ENCODE assay signal across 14 cellular contexts in the genomic region with DNA sequence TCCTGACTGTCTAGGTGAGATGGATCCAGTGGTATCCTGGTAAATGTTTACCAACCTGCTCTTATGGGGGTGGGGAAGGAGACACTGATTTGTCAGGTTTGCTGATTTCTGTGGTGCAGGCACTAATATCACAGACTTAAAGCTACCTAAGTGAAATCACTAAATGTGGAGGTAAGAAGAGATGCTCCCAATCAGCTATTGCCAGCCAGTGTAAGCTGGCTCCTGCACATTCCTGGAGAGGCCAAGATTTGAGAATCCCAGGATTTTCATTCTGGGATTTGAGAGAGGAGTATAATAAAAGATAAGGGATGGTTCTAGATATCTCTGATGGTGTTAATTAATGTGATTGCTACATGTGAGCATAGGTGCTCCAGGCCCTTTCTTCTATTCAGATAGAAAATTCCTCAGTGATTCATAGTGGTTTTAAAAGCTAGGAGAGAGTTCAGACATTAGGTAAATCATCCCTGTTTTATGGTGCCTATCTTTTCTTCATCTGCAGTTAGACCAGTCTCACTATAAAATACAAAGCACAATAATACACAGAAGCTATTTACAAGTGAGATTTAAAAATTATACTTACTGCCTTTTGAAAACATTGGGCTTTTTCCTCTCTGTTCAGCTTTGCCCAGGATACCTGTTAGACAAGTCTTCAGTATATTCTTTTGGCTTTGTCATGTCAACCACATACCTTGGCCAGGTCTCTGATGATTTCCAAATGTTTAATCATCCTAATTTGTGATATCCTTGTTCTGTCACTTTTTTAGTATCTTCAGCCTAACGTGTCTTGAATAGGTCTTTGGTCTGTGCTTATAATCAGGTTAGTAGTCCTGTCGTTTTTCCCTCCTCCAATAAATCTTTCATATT.
DNase-seq lines count a peak whose midpoint lies in the region; ATAC-seq and TF ChIP-seq lines count a peak whose summit lies in the region.
"Had no signal": no experiment of that assay in that cellular context is flagged by ENCODE, and none has a peak within 500 bp of the region (broad histone marks: within the 10 kb centered on the region; RNA-seq: fewer than 3 reads in every experiment).

No MANE protein-coding gene starts in this region.

- H3K36me3 Mint-ChIP-seq in HFFc6 (ENCODE audit: low read depth), result peaks cover 44% of the 10 kb centered on the region

- H3K4me3 Mint-ChIP-seq in HFFc6, result peak overlapping the region; percentile 48; the same call in 1 of the 2 replicates

- H3K9me3 ChIP-seq in mesenchymal stem cell (ENCODE audit: control insufficient read depth, low read length), result no peaks in the 10 kb centered on the region
- H3K9me3 ChIP-seq in tibial nerve, result no peaks in the 10 kb centered on the region
- H3K9me3 ChIP-seq: upper lobe of left lung had no signal

- peaks cover 6% of the 10 kb centered on the region for H3K79me1 ChIP-seq in mesenchymal stem cell (replicated peaks; ENCODE audit: low read length, poor library complexity, severe bottlenecking)

- peaks cover 45% of the 10 kb centered on the region for H3K4me1 ChIP-seq in ACC112 (ENCODE audit: control insufficient read depth, insufficient read depth, low read length, unreplicated experiment)
- peaks cover 4% of the 10 kb centered on the region for H3K4me1 ChIP-seq in mesenchymal stem cell (ENCODE audit: control insufficient read depth, insufficient read depth, low read depth, low read length)
- H3K4me1 ChIP-seq in tibial nerve, result peaks cover 0 to 83% (median 23%) of the 10 kb centered on the region in 4 donors
- H3K4me1 ChIP-seq: BLaER1 treated with 17β-estradiol and CSF1 and Interleukin-3, amounts not matched to agents 10 nM and 100 nM had no signal

- H3K14ac ChIP-seq in mesenchymal stem cell (ENCODE audit: low read length in 2 of 2), result no peak overlapping the region

- no peak overlapping the region for H4K8ac ChIP-seq in mesenchymal stem cell (ENCODE audit: low read length)

- no peak overlapping the region for H2BK15ac ChIP-seq in mesenchymal stem cell (ENCODE audit: low read depth, poor library complexity, severe bottlenecking)

- no peak overlapping the region for H3K18ac ChIP-seq in mesenchymal stem cell (ENCODE audit: low read depth in 1 of 2, low read length in 2 of 2)

- WGBS in mesenchymal stem cell, result 85% methylated on average over 2 of the region's 2 CpGs
- WGBS in tibial nerve, 2 donors, result 55% methylated on average over 2 of the region's 2 CpGs

- H3K4me2 ChIP-seq in mesenchymal stem cell (ENCODE audit: low read length, poor library complexity, severe bottlenecking), result no peak overlapping the region
- H3K4me2 ChIP-seq: BLaER1 treated with 17β-estradiol and CSF1 and Interleukin-3, amounts not matched to agents 10 nM and 100 nM had no signal

- no peak overlapping the region for H4K91ac ChIP-seq in mesenchymal stem cell (ENCODE audit: low read length)

- peaks cover 84% of the 10 kb centered on the region for H3K79me2 ChIP-seq in ACC112 (ENCODE audit: control insufficient read depth, insufficient read depth, low read length, unreplicated experiment)

- H3K27me3 ChIP-seq in ACC112 (ENCODE audit: insufficient read depth, low read length) (no peaks in the 10 kb centered on the region), mesenchymal stem cell (ENCODE audit: control insufficient read depth in 1 of 2, insufficient read depth in 1 of 2, low read length in 2 of 2) (no peaks in the 10 kb centered on the region), tibial nerve (no peaks in the 10 kb centered on the region)
- H3K27me3 ChIP-seq: BLaER1 treated with 17β-estradiol and CSF1 and Interleukin-3, amounts not matched to agents 10 nM and 100 nM; upper lobe of left lung had no signal

- H3K27ac ChIP-seq in ACC112 (ENCODE audit: low read depth, low read length) (peak overlapping the region; percentile 36; the same call in 1 of the 2 replicates), mesenchymal stem cell (ENCODE audit: low read length, poor library complexity, severe bottlenecking) (peak overlapping the region; percentile 14), tibial nerve (no peak overlapping the region)
- H3K27ac ChIP-seq: BLaER1 treated with 17β-estradiol and CSF1 and Interleukin-3, amounts not matched to agents 10 nM and 100 nM; upper lobe of left lung had no signal

- H3K4me1 Mint-ChIP-seq in HFFc6 (ENCODE audit: low read depth), result peaks cover 94% of the 10 kb centered on the region

- no peaks in the 10 kb centered on the region for H3K9me3 Mint-ChIP-seq in HFFc6

- no peak overlapping the region for H2BK12ac ChIP-seq in mesenchymal stem cell (ENCODE audit: low read length in 2 of 2)

- TF ChIP-seq CTCF in HFFc6 (IDR thresholded peaks at IDR 0.05) (no peak), tibial nerve (IDR thresholded peaks at IDR 0.05) (no peak)

- H3K4me3 ChIP-seq in ACC112 (ENCODE audit: low read depth, low read length) (no peak overlapping the region), mesenchymal stem cell (ENCODE audit: insufficient read depth in 1 of 2, low read depth in 1 of 2, low read length in 2 of 2) (no peak overlapping the region), tibial nerve (no peak overlapping the region)
- H3K4me3 ChIP-seq: BLaER1 treated with 17β-estradiol and CSF1 and Interleukin-3, amounts not matched to agents 10 nM and 100 nM; upper lobe of left lung had no signal

- H3K23ac ChIP-seq in mesenchymal stem cell (ENCODE audit: low read length in 2 of 2), result no peak overlapping the region

- H2AFZ ChIP-seq in ACC112 (ENCODE audit: low read length, unreplicated experiment) (no peak overlapping the region), mesenchymal stem cell (ENCODE audit: low read depth, low read length) (no peak overlapping the region)

- H3K4ac ChIP-seq in mesenchymal stem cell (ENCODE audit: low read depth in 1 of 2, low read length in 2 of 2), result no peak overlapping the region

- peak; percentile 55 for DNase-seq in HFFc6
- peak; percentile 36 for DNase-seq in amniotic epithelial cell (ENCODE audit: low read depth)
- DNase-seq in mesenchymal stem cell, result no peak
- DNase-seq in tibial nerve (ENCODE audit: low spot score in 2 of 2), result no peak
- DNase-seq in NCI-H2171 (lab: John Stamatoyannopoulos, UW), result no peak
- DNase-seq: central memory CD4-positive, alpha-beta T cell; NCI-H187 treated with DMSO at 0.1 percent for 48 hours; posterior cingulate gyrus; T1000; upper lobe of left lung had no signal

- H3K36me3 ChIP-seq in ACC112 (ENCODE audit: insufficient read depth, low read length) (no peaks in the 10 kb centered on the region), mesenchymal stem cell (ENCODE audit: control insufficient read depth in 1 of 2, insufficient read depth in 2 of 2, low read depth in 1 of 2, low read length in 2 of 2) (peaks cover 0 to 11% of the 10 kb centered on the region in 2 experiments), tibial nerve (peaks cover 0 to 3% (median 0%) of the 10 kb centered on the region in 3 donors)
- H3K36me3 ChIP-seq: upper lobe of left lung had no signal

- peaks cover 1% of the 10 kb centered on the region; the same call in 1 of the 2 replicates for H3K27me3 Mint-ChIP-seq in HFFc6 (ENCODE audit: insufficient read depth)

- H2BK120ac ChIP-seq in mesenchymal stem cell (ENCODE audit: low read depth, low read length), result no peak overlapping the region

- TF ChIP-seq POLR2A in tibial nerve (IDR thresholded peaks at IDR 0.05), result no peak

- ATAC-seq in GM21526 (IDR thresholded peaks at IDR 0.05; ENCODE audit: low FRiP score, unreplicated experiment), result no peak
- ATAC-seq in HG02884 (IDR thresholded peaks at IDR 0.05; ENCODE audit: unreplicated experiment), result no peak

- no peak overlapping the region for H2AK5ac ChIP-seq in mesenchymal stem cell (ENCODE audit: low read length, severe bottlenecking)

- no peak overlapping the region for H2BK5ac ChIP-seq in mesenchymal stem cell (ENCODE audit: low read depth, low read length, poor library complexity, severe bottlenecking)

- no peak for TF ChIP-seq EP300 in tibial nerve (IDR thresholded peaks at IDR 0.05)

- no peak overlapping the region for H3K9ac ChIP-seq in mesenchymal stem cell (ENCODE audit: low read length)
- H3K9ac ChIP-seq: BLaER1 treated with 17β-estradiol and CSF1 and Interleukin-3, amounts not matched to agents 10 nM and 100 nM had no signal

- H3K27ac Mint-ChIP-seq in HFFc6, result peak overlapping the region; percentile 72; the same call in 1 of the 2 replicates

Comparison
In these comparisons a context has a peak if more than half of its experiments do, and no peak if none do; other contexts are left out.
1. H3K27ac ChIP-seq: peak in ACC112 (single experiment) and mesenchymal stem cell (single experiment); none in tibial nerve (0 of 4).
2. DNase-seq: peak in HFFc6 (single experiment) and amniotic epithelial cell (single experiment); none in mesenchymal stem cell (single experiment), tibial nerve (0 of 2) and NCI-H2171 (single experiment).